In the genomic region with DNA sequence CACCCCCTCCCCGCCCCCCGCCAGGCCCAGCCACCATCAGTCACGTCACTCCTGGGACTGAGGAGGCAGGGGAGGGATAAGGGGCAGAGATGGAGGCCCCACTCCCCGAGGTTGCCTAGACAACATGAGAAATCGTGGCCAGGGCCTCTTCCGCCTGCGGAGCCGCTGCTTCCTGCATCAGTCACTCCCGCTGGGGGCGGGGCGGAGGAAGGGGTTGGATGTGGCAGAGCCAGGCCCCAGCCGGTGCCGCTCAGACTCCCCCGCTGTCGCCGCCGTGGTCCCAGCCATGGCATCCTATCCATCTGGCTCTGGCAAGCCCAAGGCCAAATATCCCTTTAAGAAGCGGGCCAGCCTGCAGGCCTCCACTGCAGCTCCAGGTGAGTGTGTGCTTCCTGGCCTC, we compare ENCODE assay signal across 1 cellular context.
TF ChIP-seq lines count a peak whose summit lies in the region.

No MANE protein-coding gene starts in this region.

TF ChIP-seq in SK-N-SH, 30 proteins besides CTCF, POLR2A, EP300 and RAD21 (continued from another document):
- TF ChIP-seq NRF1 (IDR thresholded peaks at IDR 0.05; ENCODE audit: low read depth, low read length) = no peak
- TF ChIP-seq RFX5 (IDR thresholded peaks at IDR 0.05; ENCODE audit: low read length) = no peak
- peak; percentile 78 for TF ChIP-seq GABPA (IDR thresholded peaks at IDR 0.05; ENCODE audit: low read depth)
- no peak for TF ChIP-seq REST (IDR thresholded peaks at IDR 0.05; ENCODE audit: low read depth, low read length)
- no peak; the same call in 1 of the 2 replicates for TF ChIP-seq TAF1 (IDR thresholded peaks at IDR 0.05; ENCODE audit: borderline replicate concordance, low read depth, low read length)
- TF ChIP-seq MXI1 (IDR thresholded peaks at IDR 0.05; ENCODE audit: low read depth, low read length) = peak; percentile 88
- TF ChIP-seq GATA2 (CRISPR knock-in tag; IDR thresholded peaks at IDR 0.05) = no peak
- no peak for TF ChIP-seq USF2 (IDR thresholded peaks at IDR 0.05; ENCODE audit: borderline replicate concordance, low read depth, low read length)
- TF ChIP-seq, protein P1, sequence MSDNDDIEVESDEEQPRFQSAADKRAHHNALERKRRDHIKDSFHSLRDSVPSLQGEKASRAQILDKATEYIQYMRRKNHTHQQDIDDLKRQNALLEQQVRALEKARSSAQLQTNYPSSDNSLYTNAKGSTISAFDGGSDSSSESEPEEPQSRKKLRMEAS (IDR thresholded peaks at IDR 0.05; ENCODE audit: low read depth) = peak; percentile 38; the same call in 1 of the 2 replicates
- no peak for TF ChIP-seq RXRA (IDR thresholded peaks at IDR 0.05; ENCODE audit: borderline replicate concordance, low read depth)
- no peak for TF ChIP-seq TCF12 (IDR thresholded peaks at IDR 0.05)
- no peak for TF ChIP-seq NFIC (IDR thresholded peaks at IDR 0.05; ENCODE audit: borderline replicate concordance)
- no peak for TF ChIP-seq SIN3A (IDR thresholded peaks at IDR 0.05; ENCODE audit: borderline replicate concordance, low read depth, low read length)
- TF ChIP-seq SMC3 (IDR thresholded peaks at IDR 0.05; ENCODE audit: low read depth, low read length) = no peak
- TF ChIP-seq IRF3 (IDR thresholded peaks at IDR 0.05; ENCODE audit: low read depth, low read length) = no peak
- TF ChIP-seq, protein P2, sequence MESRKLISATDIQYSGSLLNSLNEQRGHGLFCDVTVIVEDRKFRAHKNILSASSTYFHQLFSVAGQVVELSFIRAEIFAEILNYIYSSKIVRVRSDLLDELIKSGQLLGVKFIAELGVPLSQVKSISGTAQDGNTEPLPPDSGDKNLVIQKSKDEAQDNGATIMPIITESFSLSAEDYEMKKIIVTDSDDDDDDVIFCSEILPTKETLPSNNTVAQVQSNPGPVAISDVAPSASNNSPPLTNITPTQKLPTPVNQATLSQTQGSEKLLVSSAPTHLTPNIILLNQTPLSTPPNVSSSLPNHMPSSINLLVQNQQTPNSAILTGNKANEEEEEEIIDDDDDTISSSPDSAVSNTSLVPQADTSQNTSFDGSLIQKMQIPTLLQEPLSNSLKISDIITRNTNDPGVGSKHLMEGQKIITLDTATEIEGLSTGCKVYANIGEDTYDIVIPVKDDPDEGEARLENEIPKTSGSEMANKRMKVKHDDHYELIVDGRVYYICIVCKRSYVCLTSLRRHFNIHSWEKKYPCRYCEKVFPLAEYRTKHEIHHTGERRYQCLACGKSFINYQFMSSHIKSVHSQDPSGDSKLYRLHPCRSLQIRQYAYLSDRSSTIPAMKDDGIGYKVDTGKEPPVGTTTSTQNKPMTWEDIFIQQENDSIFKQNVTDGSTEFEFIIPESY (IDR thresholded peaks at IDR 0.05; ENCODE audit: borderline replicate concordance, low read depth) = no peak
- no peak for TF ChIP-seq YY1 (IDR thresholded peaks at IDR 0.05; ENCODE audit: low read depth)
- no peak for TF ChIP-seq USF1 (IDR thresholded peaks at IDR 0.05; ENCODE audit: borderline replicate concordance, low read depth)
- no peak for TF ChIP-seq JUND (IDR thresholded peaks at IDR 0.05)
- no peak for TF ChIP-seq RCOR1 (IDR thresholded peaks at IDR 0.05; ENCODE audit: low read length)
- TF ChIP-seq CHD2 (IDR thresholded peaks at IDR 0.05; ENCODE audit: low read length, partially characterized antibody) = peak; percentile 39
- TF ChIP-seq FOXM1 (IDR thresholded peaks at IDR 0.05; ENCODE audit: low read depth) = no peak
- TF ChIP-seq EZH2phosphoT487 (IDR thresholded peaks at IDR 0.05; ENCODE audit: borderline replicate concordance, low read depth) = no peak
